9 cellular contexts compared by ENCODE assay signal in the genomic region with DNA sequence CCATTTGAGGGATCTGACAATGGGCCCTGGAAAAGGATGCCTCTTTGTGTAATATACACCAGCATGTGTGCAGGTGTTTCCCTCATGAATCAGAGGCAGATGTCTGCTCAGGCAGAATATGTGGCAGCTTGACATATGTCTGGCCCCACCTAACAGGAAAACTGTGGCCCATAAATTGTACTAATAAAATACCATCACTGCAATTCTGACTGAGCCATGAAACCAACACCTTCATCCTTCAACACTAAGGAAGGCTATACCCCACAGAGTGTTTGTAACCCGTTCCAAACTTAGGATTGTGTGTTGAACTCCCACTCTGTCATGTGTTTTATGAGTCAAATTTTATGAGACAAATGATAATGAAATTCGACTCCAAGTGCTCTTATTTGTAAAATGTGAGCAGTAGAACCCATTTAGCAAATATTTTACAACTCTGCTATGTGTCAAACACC. TPM values are rescaled to one million over a fixed set of nuclear protein-coding genes. Genes with fewer than 3 reads are reported as not detected.
A peak's percentile ranks its signal among the peaks of the same experiment; 100 is the strongest.
DNase-seq lines count a peak whose midpoint lies in the region; ATAC-seq and TF ChIP-seq lines count a peak whose summit lies in the region.
"Had no signal": no experiment of that assay in that cellular context is flagged by ENCODE, and none has a peak within 500 bp of the region (broad histone marks: within the 10 kb centered on the region; RNA-seq: fewer than 3 reads in every experiment).

No MANE protein-coding gene starts in this region.

- H3K9me3 ChIP-seq in heart left ventricle: no peaks in the 10 kb centered on the region

- H3K27me3 Mint-ChIP-seq in WTC11 (ENCODE audit: low read depth): no peaks in the 10 kb centered on the region
- H3K27me3 Mint-ChIP-seq: dendritic cell treated with granulocyte-macrophage colony-stimulating factor and Interleukin-4, amounts not matched to agents 40 ng/mL and 50 ng/mL, for 4 days had no signal

- H3K4me1 Mint-ChIP-seq in WTC11: peaks cover 4% of the 10 kb centered on the region; the same call in 1 of the 2 replicates

- intact Hi-C loops in heart left ventricle (cut with DNase I): no loop called here
- intact Hi-C loops in cardiac septum (cut with DNase I): loop anchor here (5.0 kb wide), 1 partner anchor 56 kb away; no protein-coding TSS in a partner anchor
- intact Hi-C loops in left colon (cut with DNase I, micrococcal nuclease): no loop called here
- intact Hi-C loops in dorsolateral prefrontal cortex (cut with DNase I): no loop called here

- no peak overlapping the region for H3K4me3 ChIP-seq in heart left ventricle
- no peak overlapping the region for H3K4me3 ChIP-seq in urinary bladder (ENCODE audit: low read depth, low read length)
- H3K4me3 ChIP-seq in dorsolateral prefrontal cortex: no peak overlapping the region

- H3K9me3 Mint-ChIP-seq in WTC11: peaks cover 4% of the 10 kb centered on the region; the same call in 1 of the 2 replicates
- H3K9me3 Mint-ChIP-seq: dendritic cell treated with granulocyte-macrophage colony-stimulating factor and Interleukin-4, amounts not matched to agents 40 ng/mL and 50 ng/mL, for 4 days had no signal

- TF ChIP-seq POLR2A in heart left ventricle (IDR thresholded peaks at IDR 0.05): no peak

- CTCF ChIA-PET in WTC11 (lab: Charles Lee): no interaction called here

- H3K4me1 ChIP-seq in heart left ventricle (peaks cover 17 to 84% (median 77%) of the 10 kb centered on the region in 12 donors), urinary bladder (ENCODE audit: insufficient read depth) (no peaks in the 10 kb centered on the region)

- ATAC-seq in heart left ventricle: peak in 3 of 4 donors; percentile 4 to 31 (median 24)
- peak; percentile 73 for ATAC-seq in left colon
- ATAC-seq in WTC11: no peak

- H3K27ac ChIP-seq in heart left ventricle (peak overlapping the region in 11 of 12 donors; percentile 71 to 88 (median 82)), urinary bladder (ENCODE audit: low read depth) (peak overlapping the region; percentile 52), dorsolateral prefrontal cortex (peak overlapping the region in 11 of 59 donors; percentile 3 to 72 (median 27))

- POLR2A ChIA-PET in WTC11 (lab: Charles Lee): no interaction called here

- 16 to 32% (median 26%) methylated on average over 2 of the region's 2 CpGs for WGBS in heart left ventricle, 4 donors
- 12% methylated on average over 2 of the region's 2 CpGs for WGBS in urinary bladder

- no peak overlapping the region for H3K4me3 Mint-ChIP-seq in WTC11
- H3K4me3 Mint-ChIP-seq: dendritic cell treated with granulocyte-macrophage colony-stimulating factor and Interleukin-4, amounts not matched to agents 40 ng/mL and 50 ng/mL, for 4 days had no signal

- H3K36me3 ChIP-seq in heart left ventricle (peaks cover 0 to 15% (median 0%) of the 10 kb centered on the region in 9 donors), urinary bladder (ENCODE audit: insufficient read depth) (no peaks in the 10 kb centered on the region)

- TF ChIP-seq CTCF in heart left ventricle (IDR thresholded peaks at IDR 0.05) (no peak), WTC11 (IDR thresholded peaks at IDR 0.05) (no peak), dorsolateral prefrontal cortex (IDR thresholded peaks at IDR 0.05 in 54 of 56, conservative IDR thresholded peaks at IDR 0.05 in 2 of 56; ENCODE audit: low read depth in 1 of 56, partially characterized antibody in 56 of 56) (no peak)

- H3K27me3 ChIP-seq in heart left ventricle: no peaks in the 10 kb centered on the region
- H3K27me3 ChIP-seq in dorsolateral prefrontal cortex: no peaks in the 10 kb centered on the region

- H3K27ac Mint-ChIP-seq in WTC11: no peak overlapping the region
- H3K27ac Mint-ChIP-seq: dendritic cell treated with granulocyte-macrophage colony-stimulating factor and Interleukin-4, amounts not matched to agents 40 ng/mL and 50 ng/mL, for 4 days had no signal

- DNase-seq in heart left ventricle (no peak), cardiac septum (ENCODE audit: low spot score) (no peak), SHP77 treated with DMSO at 0.1 percent for 48 hours (lab: John Stamatoyannopoulos, UW) (peak; percentile 96), left colon (no peak), HPDE6-E6E7 (ENCODE audit: extremely low spot score) (no peak), WTC11 (ENCODE audit: low spot score) (no peak), dorsolateral prefrontal cortex (no peak)

- no peaks in the 10 kb centered on the region for H3K36me3 Mint-ChIP-seq in WTC11

TF ChIP-seq in WTC11, 78 proteins besides CTCF, POLR2A, EP300 and RAD21 (continues in another document):
- TF ChIP-seq, protein P1, sequence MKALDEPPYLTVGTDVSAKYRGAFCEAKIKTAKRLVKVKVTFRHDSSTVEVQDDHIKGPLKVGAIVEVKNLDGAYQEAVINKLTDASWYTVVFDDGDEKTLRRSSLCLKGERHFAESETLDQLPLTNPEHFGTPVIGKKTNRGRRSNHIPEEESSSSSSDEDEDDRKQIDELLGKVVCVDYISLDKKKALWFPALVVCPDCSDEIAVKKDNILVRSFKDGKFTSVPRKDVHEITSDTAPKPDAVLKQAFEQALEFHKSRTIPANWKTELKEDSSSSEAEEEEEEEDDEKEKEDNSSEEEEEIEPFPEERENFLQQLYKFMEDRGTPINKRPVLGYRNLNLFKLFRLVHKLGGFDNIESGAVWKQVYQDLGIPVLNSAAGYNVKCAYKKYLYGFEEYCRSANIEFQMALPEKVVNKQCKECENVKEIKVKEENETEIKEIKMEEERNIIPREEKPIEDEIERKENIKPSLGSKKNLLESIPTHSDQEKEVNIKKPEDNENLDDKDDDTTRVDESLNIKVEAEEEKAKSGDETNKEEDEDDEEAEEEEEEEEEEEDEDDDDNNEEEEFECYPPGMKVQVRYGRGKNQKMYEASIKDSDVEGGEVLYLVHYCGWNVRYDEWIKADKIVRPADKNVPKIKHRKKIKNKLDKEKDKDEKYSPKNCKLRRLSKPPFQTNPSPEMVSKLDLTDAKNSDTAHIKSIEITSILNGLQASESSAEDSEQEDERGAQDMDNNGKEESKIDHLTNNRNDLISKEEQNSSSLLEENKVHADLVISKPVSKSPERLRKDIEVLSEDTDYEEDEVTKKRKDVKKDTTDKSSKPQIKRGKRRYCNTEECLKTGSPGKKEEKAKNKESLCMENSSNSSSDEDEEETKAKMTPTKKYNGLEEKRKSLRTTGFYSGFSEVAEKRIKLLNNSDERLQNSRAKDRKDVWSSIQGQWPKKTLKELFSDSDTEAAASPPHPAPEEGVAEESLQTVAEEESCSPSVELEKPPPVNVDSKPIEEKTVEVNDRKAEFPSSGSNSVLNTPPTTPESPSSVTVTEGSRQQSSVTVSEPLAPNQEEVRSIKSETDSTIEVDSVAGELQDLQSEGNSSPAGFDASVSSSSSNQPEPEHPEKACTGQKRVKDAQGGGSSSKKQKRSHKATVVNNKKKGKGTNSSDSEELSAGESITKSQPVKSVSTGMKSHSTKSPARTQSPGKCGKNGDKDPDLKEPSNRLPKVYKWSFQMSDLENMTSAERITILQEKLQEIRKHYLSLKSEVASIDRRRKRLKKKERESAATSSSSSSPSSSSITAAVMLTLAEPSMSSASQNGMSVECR (CRISPR knock-in tag; IDR thresholded peaks at IDR 0.05; ENCODE audit: borderline replicate concordance): no peak
- TF ChIP-seq MYBL2 (CRISPR knock-in tag; IDR thresholded peaks at IDR 0.05) (no peak), ZBTB21 (CRISPR knock-in tag; IDR thresholded peaks at IDR 0.05; ENCODE audit: borderline replicate concordance) (no peak), ZNF416 (CRISPR knock-in tag; IDR thresholded peaks at IDR 0.05) (no peak), GRHL2 (CRISPR knock-in tag; IDR thresholded peaks at IDR 0.05; ENCODE audit: insufficient replicate concordance, severe bottlenecking) (no peak), HMGA2 (CRISPR knock-in tag; IDR thresholded peaks at IDR 0.05) (no peak), ZNF263 (CRISPR knock-in tag; IDR thresholded peaks at IDR 0.05; ENCODE audit: low read depth) (no peak)
- TF ChIP-seq, protein P2, sequence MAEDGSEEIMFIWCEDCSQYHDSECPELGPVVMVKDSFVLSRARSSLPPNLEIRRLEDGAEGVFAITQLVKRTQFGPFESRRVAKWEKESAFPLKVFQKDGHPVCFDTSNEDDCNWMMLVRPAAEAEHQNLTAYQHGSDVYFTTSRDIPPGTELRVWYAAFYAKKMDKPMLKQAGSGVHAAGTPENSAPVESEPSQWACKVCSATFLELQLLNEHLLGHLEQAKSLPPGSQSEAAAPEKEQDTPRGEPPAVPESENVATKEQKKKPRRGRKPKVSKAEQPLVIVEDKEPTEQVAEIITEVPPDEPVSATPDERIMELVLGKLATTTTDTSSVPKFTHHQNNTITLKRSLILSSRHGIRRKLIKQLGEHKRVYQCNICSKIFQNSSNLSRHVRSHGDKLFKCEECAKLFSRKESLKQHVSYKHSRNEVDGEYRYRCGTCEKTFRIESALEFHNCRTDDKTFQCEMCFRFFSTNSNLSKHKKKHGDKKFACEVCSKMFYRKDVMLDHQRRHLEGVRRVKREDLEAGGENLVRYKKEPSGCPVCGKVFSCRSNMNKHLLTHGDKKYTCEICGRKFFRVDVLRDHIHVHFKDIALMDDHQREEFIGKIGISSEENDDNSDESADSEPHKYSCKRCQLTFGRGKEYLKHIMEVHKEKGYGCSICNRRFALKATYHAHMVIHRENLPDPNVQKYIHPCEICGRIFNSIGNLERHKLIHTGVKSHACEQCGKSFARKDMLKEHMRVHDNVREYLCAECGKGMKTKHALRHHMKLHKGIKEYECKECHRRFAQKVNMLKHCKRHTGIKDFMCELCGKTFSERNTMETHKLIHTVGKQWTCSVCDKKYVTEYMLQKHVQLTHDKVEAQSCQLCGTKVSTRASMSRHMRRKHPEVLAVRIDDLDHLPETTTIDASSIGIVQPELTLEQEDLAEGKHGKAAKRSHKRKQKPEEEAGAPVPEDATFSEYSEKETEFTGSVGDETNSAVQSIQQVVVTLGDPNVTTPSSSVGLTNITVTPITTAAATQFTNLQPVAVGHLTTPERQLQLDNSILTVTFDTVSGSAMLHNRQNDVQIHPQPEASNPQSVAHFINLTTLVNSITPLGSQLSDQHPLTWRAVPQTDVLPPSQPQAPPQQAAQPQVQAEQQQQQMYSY (CRISPR knock-in tag; IDR thresholded peaks at IDR 0.05): no peak
- TF ChIP-seq, protein P3, sequence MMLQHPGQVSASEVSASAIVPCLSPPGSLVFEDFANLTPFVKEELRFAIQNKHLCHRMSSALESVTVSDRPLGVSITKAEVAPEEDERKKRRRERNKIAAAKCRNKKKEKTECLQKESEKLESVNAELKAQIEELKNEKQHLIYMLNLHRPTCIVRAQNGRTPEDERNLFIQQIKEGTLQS (CRISPR knock-in tag; conservative IDR thresholded peaks at IDR 0.05): no peak
- TF ChIP-seq, protein P4, sequence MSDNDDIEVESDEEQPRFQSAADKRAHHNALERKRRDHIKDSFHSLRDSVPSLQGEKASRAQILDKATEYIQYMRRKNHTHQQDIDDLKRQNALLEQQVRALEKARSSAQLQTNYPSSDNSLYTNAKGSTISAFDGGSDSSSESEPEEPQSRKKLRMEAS (CRISPR knock-in tag; IDR thresholded peaks at IDR 0.05): no peak

RNA-seq across cellular contexts. Expression of a gene that starts 22.7 kb away (rescaled TPM):
- 100 to 1,000 TPM in 2 of 9 donors, 10 to 100 TPM in 7; 42.6 to 132 (median 77.7) TPM for total RNA-seq in heart left ventricle
- polyA plus RNA-seq in heart left ventricle: 10 to 100 TPM; 23.8 to 55.9 TPM
- 93.9 TPM for total RNA-seq in cardiac septum
- total RNA-seq in left colon: 10 to 100 TPM; 12.4 to 31.8 TPM
- 426 TPM for total RNA-seq in urinary bladder
- 101 TPM for polyA plus RNA-seq in urinary bladder
- total RNA-seq in WTC11 (2021): 1.6 to 2.6 TPM (median 1.7 TPM) in 3 replicates
- total RNA-seq in dorsolateral prefrontal cortex: 10 to 100 TPM; 11.7 to 46.8 (median 26.5) TPM
